Comparison of ENCODE assay signal across 23 cellular contexts in genomic region chr10:123257904-123258303, GRCh38.
"Had no signal": no experiment of that assay in that cellular context is flagged by ENCODE, and none has a peak within 500 bp of the region (broad histone marks: within the 10 kb centered on the region; RNA-seq: fewer than 3 reads in every experiment).

No MANE protein-coding gene starts in this region.

- H3K4me3 Mint-ChIP-seq: activated CD4-positive, alpha-beta memory T cell treated with anti-CD3 and anti-CD28 coated beads, Interleukin-2, amount 10 ng/mL, durations not matched to agents 7 days and 5 days; activated CD4-positive, alpha-beta T cell treated with anti-CD3 and anti-CD28 coated beads for 36 hours; activated naive CD4-positive, alpha-beta T cell treated with anti-CD3 and anti-CD28 coated beads, Interleukin-2, amount 10 ng/mL, durations not matched to agents 7 days and 5 days; activated naive CD8-positive, alpha-beta T cell treated with anti-CD3 and anti-CD28 coated beads for 36 hours; activated T-helper 17 cell treated with anti-CD3 and anti-CD28 coated beads, Interleukin-2, amount 50 U/mL, for 72 hours; T-cell had no signal

- H3K4me1 Mint-ChIP-seq: activated CD4-positive, alpha-beta memory T cell treated with anti-CD3 and anti-CD28 coated beads, Interleukin-2, amount 10 ng/mL, durations not matched to agents 7 days and 5 days; activated CD4-positive, alpha-beta T cell treated with anti-CD3 and anti-CD28 coated beads for 36 hours; activated naive CD4-positive, alpha-beta T cell treated with anti-CD3 and anti-CD28 coated beads, Interleukin-2, amount 10 ng/mL, durations not matched to agents 7 days and 5 days; activated naive CD8-positive, alpha-beta T cell treated with anti-CD3 and anti-CD28 coated beads for 36 hours; activated T-helper 17 cell treated with anti-CD3 and anti-CD28 coated beads, Interleukin-2, amount 50 U/mL, for 72 hours; T-cell had no signal

- H3K27me3 ChIP-seq: brain microvascular endothelial cell, cardiac muscle cell, SJSA1 had no signal

- H3K4me1 ChIP-seq: SJSA1 had no signal

- H3K36me3 ChIP-seq: brain microvascular endothelial cell, cardiac muscle cell, SJSA1 had no signal

- H3K27me3 Mint-ChIP-seq: activated CD4-positive, alpha-beta memory T cell treated with anti-CD3 and anti-CD28 coated beads, Interleukin-2, amount 10 ng/mL, durations not matched to agents 7 days and 5 days; activated CD4-positive, alpha-beta T cell treated with anti-CD3 and anti-CD28 coated beads for 36 hours; activated naive CD8-positive, alpha-beta T cell treated with anti-CD3 and anti-CD28 coated beads for 36 hours; activated T-helper 17 cell treated with anti-CD3 and anti-CD28 coated beads, Interleukin-2, amount 50 U/mL, for 72 hours had no signal

- H3K36me3 Mint-ChIP-seq: activated naive CD4-positive, alpha-beta T cell treated with anti-CD3 and anti-CD28 coated beads, Interleukin-2, amount 10 ng/mL, durations not matched to agents 7 days and 5 days had no signal

- H3K27ac Mint-ChIP-seq: activated CD4-positive, alpha-beta memory T cell treated with anti-CD3 and anti-CD28 coated beads, Interleukin-2, amount 10 ng/mL, durations not matched to agents 7 days and 5 days; activated CD4-positive, alpha-beta T cell treated with anti-CD3 and anti-CD28 coated beads for 36 hours; activated naive CD4-positive, alpha-beta T cell treated with anti-CD3 and anti-CD28 coated beads, Interleukin-2, amount 10 ng/mL, durations not matched to agents 7 days and 5 days; activated naive CD8-positive, alpha-beta T cell treated with anti-CD3 and anti-CD28 coated beads for 36 hours; activated T-helper 17 cell treated with anti-CD3 and anti-CD28 coated beads, Interleukin-2, amount 50 U/mL, for 72 hours; T-cell had no signal

- H3K9me3 ChIP-seq: SJSA1 had no signal

- H3K4me3 ChIP-seq: cardiac muscle cell, K562, SJSA1 had no signal

- H3K9me3 Mint-ChIP-seq: activated CD4-positive, alpha-beta memory T cell treated with anti-CD3 and anti-CD28 coated beads, Interleukin-2, amount 10 ng/mL, durations not matched to agents 7 days and 5 days; activated naive CD4-positive, alpha-beta T cell treated with anti-CD3 and anti-CD28 coated beads, Interleukin-2, amount 10 ng/mL, durations not matched to agents 7 days and 5 days; activated naive CD8-positive, alpha-beta T cell treated with anti-CD3 and anti-CD28 coated beads for 36 hours; activated T-helper 17 cell treated with anti-CD3 and anti-CD28 coated beads, Interleukin-2, amount 50 U/mL, for 72 hours; T-cell had no signal

- H3K27ac ChIP-seq: brain microvascular endothelial cell, cardiac muscle cell, SJSA1, VCaP had no signal

- ATAC-seq: activated CD4-positive, alpha-beta T cell treated with anti-CD3 and anti-CD28 coated beads for 36 hours; activated T-helper 17 cell treated with anti-CD3 and anti-CD28 coated beads, Interleukin-2, amount 50 U/mL, for 72 hours; K562; PC-3; T-cell had no signal

- DNase-seq: activated CD4-positive, alpha-beta memory T cell treated with anti-CD3 and anti-CD28 coated beads, Interleukin-2, amount 10 ng/mL, durations not matched to agents 7 days and 5 days; activated CD4-positive, alpha-beta T cell treated with anti-CD3 and anti-CD28 coated beads for 36 hours; activated CD4-positive, alpha-beta T cell treated with anti-CD3 and anti-CD28 coated beads, Interleukin-2, amount 50 U/mL, for 1 hour; activated CD4-positive, CD25-positive, alpha-beta regulatory T cell; activated gamma-delta T cell treated with Interleukin-2 at 50 U/mL for 16 hours; activated naive CD4-positive, alpha-beta T cell treated with anti-CD3 and anti-CD28 coated beads, Interleukin-2, amount 10 ng/mL, durations not matched to agents 7 days and 5 days; activated naive CD8-positive, alpha-beta T cell treated with anti-CD3 and anti-CD28 coated beads for 36 hours; activated T-cell treated with anti-CD3 and anti-CD28 coated beads for 4 hours; activated T-cell treated with anti-CD3 and anti-CD28 coated beads, Interleukin-2, amount 50 U/mL, for 48 hours; brain microvascular endothelial cell; Karpas-422; MM.1S; NCI-H1694 treated with DMSO at 0.1 percent for 48 hours; NCI-H2029 treated with DMSO at 0.1 percent for 48 hours; NCI-H526; PC-3; SHP77; T-cell had no signal
